In the genomic region with DNA sequence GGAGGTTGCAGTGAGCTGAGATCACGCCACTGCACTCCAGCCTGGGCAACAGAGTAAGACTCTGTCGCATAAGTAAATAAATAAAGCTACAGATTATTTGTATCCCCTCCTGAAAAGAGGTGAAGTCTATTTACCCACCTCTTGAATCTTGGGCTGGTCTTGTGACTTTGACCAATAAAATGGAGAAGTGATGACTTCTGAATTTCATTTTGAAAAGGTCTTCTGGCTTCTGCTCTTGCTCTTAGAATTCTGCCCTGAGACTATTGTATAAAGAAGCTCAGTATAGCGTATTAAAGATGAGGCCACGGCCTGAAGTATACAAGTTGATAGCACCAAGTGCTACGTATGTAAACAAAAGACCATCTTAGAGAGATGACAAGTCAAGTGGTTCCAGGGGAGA, we compare ENCODE assay signal across 28 cellular contexts.
"Had no signal": no experiment of that assay in that cellular context is flagged by ENCODE, and none has a peak within 500 bp of the region (broad histone marks: within the 10 kb centered on the region; RNA-seq: fewer than 3 reads in every experiment).

No MANE protein-coding gene starts in this region.

- H3K36me3 Mint-ChIP-seq: activated naive CD8-positive, alpha-beta T cell treated with anti-CD3 and anti-CD28 coated beads for 36 hours; natural killer cell treated with Interleukin-12 subunit alpha and Interleukin-12 subunit beta and Interleukin-15 and Interleukin-18, amount 100 ng/mL, for 72 hours; WTC11 had no signal

- ATAC-seq: activated CD4-positive, alpha-beta T cell treated with anti-CD3 and anti-CD28 coated beads for 36 hours; effector memory CD8-positive, alpha-beta T cell; natural killer cell treated with Interleukin-12 subunit alpha and Interleukin-12 subunit beta and Interleukin-15 and Interleukin-18, amount 100 ng/mL, for 72 hours; psoas muscle; upper lobe of right lung; WTC11 had no signal

- H3K27ac Mint-ChIP-seq: activated CD4-positive, alpha-beta T cell treated with anti-CD3 and anti-CD28 coated beads for 36 hours; activated naive CD8-positive, alpha-beta T cell treated with anti-CD3 and anti-CD28 coated beads for 36 hours; activated T-cell treated with anti-CD3 and anti-CD28 coated beads, Interleukin-2, amount 50 U/mL, for 24 hours; activated T-helper 2 cell treated with anti-CD3 and anti-CD28 coated beads, Interferon-gamma antibody, Interleukin-2, Interleukin-4, amounts not matched to agents 10 μg/mL and 5 μg/mL and 100 μg/mL, durations not matched to agents 14 hours and 24 hours and 36 hours; natural killer cell treated with Interleukin-12 subunit alpha and Interleukin-12 subunit beta and Interleukin-15 and Interleukin-18, amount 100 ng/mL, for 72 hours; stimulated activated naive CD8-positive, alpha-beta T cell treated with anti-CD3 and anti-CD28 coated beads, Interleukin-15, Interleukin-2, amounts not matched to agents 100 ng/mL and 50 ng/mL, for 24 hours; WTC11 had no signal

- H3K9me3 Mint-ChIP-seq: activated naive CD8-positive, alpha-beta T cell treated with anti-CD3 and anti-CD28 coated beads for 36 hours; activated T-cell treated with anti-CD3 and anti-CD28 coated beads, Interleukin-2, amount 50 U/mL, for 24 hours; activated T-helper 2 cell treated with anti-CD3 and anti-CD28 coated beads, Interferon-gamma antibody, Interleukin-2, Interleukin-4, amounts not matched to agents 10 μg/mL and 5 μg/mL and 100 μg/mL, durations not matched to agents 14 hours and 24 hours and 36 hours; effector memory CD8-positive, alpha-beta T cell; stimulated activated naive CD8-positive, alpha-beta T cell treated with anti-CD3 and anti-CD28 coated beads, Interleukin-15, Interleukin-2, amounts not matched to agents 100 ng/mL and 50 ng/mL, for 24 hours; WTC11 had no signal

- H3K27me3 Mint-ChIP-seq: activated CD4-positive, alpha-beta T cell treated with anti-CD3 and anti-CD28 coated beads for 36 hours; activated naive CD8-positive, alpha-beta T cell treated with anti-CD3 and anti-CD28 coated beads for 36 hours; activated T-cell treated with anti-CD3 and anti-CD28 coated beads, Interleukin-2, amount 50 U/mL, for 24 hours; effector memory CD8-positive, alpha-beta T cell; natural killer cell treated with Interleukin-12 subunit alpha and Interleukin-12 subunit beta and Interleukin-15 and Interleukin-18, amount 100 ng/mL, for 72 hours; stimulated activated naive CD8-positive, alpha-beta T cell treated with anti-CD3 and anti-CD28 coated beads, Interleukin-15, Interleukin-2, amounts not matched to agents 100 ng/mL and 50 ng/mL, for 24 hours had no signal

- DNase-seq: activated CD4-positive, alpha-beta T cell treated with anti-CD3 and anti-CD28 coated beads for 36 hours; activated CD4-positive, alpha-beta T cell treated with anti-CD3 and anti-CD28 coated beads, Interleukin-2, amount 50 U/mL, for 4 hours; activated CD8-positive, alpha-beta memory T cell treated with anti-CD3 and anti-CD28 coated beads for 24 hours; activated CD8-positive, alpha-beta memory T cell treated with anti-CD3 and anti-CD28 coated beads, Interleukin-2, amount 50 U/mL, for 4 hours; activated naive CD4-positive, alpha-beta T cell; activated naive CD8-positive, alpha-beta T cell treated with anti-CD3 and anti-CD28 coated beads for 36 hours; activated T-cell treated with anti-CD3 and anti-CD28 coated beads, Interleukin-2, amount 50 U/mL, for 24 hours; central memory CD4-positive, alpha-beta T cell; dorsolateral prefrontal cortex; effector memory CD8-positive, alpha-beta T cell; glutamatergic neuron; hippocampal formation; left ventricle myocardium inferior; midbrain; ovary; psoas muscle; spleen; stimulated activated CD4-positive, alpha-beta T cell treated with anti-CD3 and anti-CD28 coated beads, Interleukin-4, amount 100 ng/mL, for 1 hour; substantia nigra; T-helper 9 cell; thyroid gland; upper lobe of right lung had no signal

- H3K4me3 Mint-ChIP-seq: activated CD4-positive, alpha-beta T cell treated with anti-CD3 and anti-CD28 coated beads for 36 hours; activated naive CD8-positive, alpha-beta T cell treated with anti-CD3 and anti-CD28 coated beads for 36 hours; activated T-cell treated with anti-CD3 and anti-CD28 coated beads, Interleukin-2, amount 50 U/mL, for 24 hours; effector memory CD8-positive, alpha-beta T cell; natural killer cell treated with Interleukin-12 subunit alpha and Interleukin-12 subunit beta and Interleukin-15 and Interleukin-18, amount 100 ng/mL, for 72 hours; stimulated activated naive CD8-positive, alpha-beta T cell treated with anti-CD3 and anti-CD28 coated beads, Interleukin-15, Interleukin-2, amounts not matched to agents 100 ng/mL and 50 ng/mL, for 24 hours; WTC11 had no signal

- FAIRE-seq: astrocyte, frontal cortex had no signal
